ENCODE assay signal across 8 cellular contexts in the genomic region with DNA sequence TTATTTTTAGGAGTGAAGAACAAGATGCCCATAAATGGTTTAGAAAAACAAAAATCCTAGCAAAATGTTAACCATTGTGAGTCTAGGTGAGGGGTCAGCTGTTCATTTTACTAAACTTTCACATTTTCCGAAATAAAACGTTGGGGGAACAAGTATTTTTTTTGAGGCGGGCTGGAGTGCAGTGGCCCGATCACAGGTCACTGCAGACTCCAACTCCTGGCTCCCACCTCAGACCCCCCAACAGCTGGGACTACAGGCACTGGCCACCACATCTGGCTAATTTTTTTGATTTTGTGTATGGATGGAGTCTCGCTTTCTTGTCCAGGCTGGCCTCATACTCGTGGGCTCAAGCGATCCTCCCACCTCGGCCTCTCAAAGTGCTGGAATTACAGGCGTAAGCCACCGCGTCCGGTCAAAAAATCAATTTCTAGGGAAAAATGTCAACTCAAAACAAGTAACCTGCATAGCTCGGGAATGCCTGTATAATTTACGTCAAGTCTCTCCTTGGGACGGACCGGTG. TPM values are rescaled to one million over a fixed set of nuclear protein-coding genes. Genes with fewer than 3 reads are reported as not detected.
A peak's percentile ranks its signal among the peaks of the same experiment; 100 is the strongest.
DNase-seq lines count a peak whose midpoint lies in the region; ATAC-seq and TF ChIP-seq lines count a peak whose summit lies in the region.

No MANE protein-coding gene starts in this region.

- peaks cover 42% of the 10 kb centered on the region for H3K79me2 ChIP-seq in Loucy (ENCODE audit: insufficient read depth, low read length)
- H3K79me2 ChIP-seq in osteoblast (ENCODE audit: insufficient read depth, low read length), result peaks cover 29% of the 10 kb centered on the region

- no peaks in the 10 kb centered on the region for H3K9me2 ChIP-seq in Loucy (replicated peaks; ENCODE audit: low read depth, low read length)

- peak; percentile 8 for ATAC-seq in GM19324 (IDR thresholded peaks at IDR 0.05; ENCODE audit: low FRiP score, unreplicated experiment)
- no peak for ATAC-seq in effector memory CD8-positive, alpha-beta T cell (replicated peaks)

- peaks cover 6% of the 10 kb centered on the region for H3K4me1 ChIP-seq in Loucy (ENCODE audit: insufficient read depth, low read length, poor library complexity, severe bottlenecking)
- H3K4me1 ChIP-seq in osteoblast (ENCODE audit: insufficient read depth, low read length), result peaks cover 4% of the 10 kb centered on the region

- no peak overlapping the region for H2AFZ ChIP-seq in Loucy (ENCODE audit: low read length)
- H2AFZ ChIP-seq in osteoblast (ENCODE audit: low read length), result peak overlapping the region; percentile 80

- DNase-seq in effector memory CD8-positive, alpha-beta T cell, result no peak
- DNase-seq in osteoblast (ENCODE audit: insufficient read length, low spot score, missing footprints) (no peak), cortex of kidney (lab: John Stamatoyannopoulos, UW) (no peak), hippocampal formation (lab: John Stamatoyannopoulos, UW) (no peak), globus pallidus (ENCODE audit: low spot score) (no peak), medulla oblongata (ENCODE audit: extremely low spot score) (no peak)

- peaks cover 23% of the 10 kb centered on the region for H3K36me3 Mint-ChIP-seq in effector memory CD8-positive, alpha-beta T cell (ENCODE audit: insufficient read depth)

- H3K27ac ChIP-seq in osteoblast (ENCODE audit: low read depth, low read length), result peak overlapping the region; percentile 97

- no peaks in the 10 kb centered on the region for H3F3A ChIP-seq in Loucy (ENCODE audit: low read depth)

- peaks cover 15 to 20% of the 10 kb centered on the region in 2 donors for H3K4me1 Mint-ChIP-seq in effector memory CD8-positive, alpha-beta T cell (ENCODE audit: low read depth in 2 of 2)

- no peaks in the 10 kb centered on the region for H3K9me3 Mint-ChIP-seq in effector memory CD8-positive, alpha-beta T cell

- H3K27me3 Mint-ChIP-seq in effector memory CD8-positive, alpha-beta T cell, result no peaks in the 10 kb centered on the region

- H3K4me2 ChIP-seq in Loucy (ENCODE audit: low read depth, low read length, poor library complexity, severe bottlenecking) (peak overlapping the region; percentile 89), osteoblast (ENCODE audit: insufficient read depth, low read length) (peak overlapping the region; percentile 84)

- no peaks in the 10 kb centered on the region for H3K9me3 ChIP-seq in Loucy (ENCODE audit: insufficient read depth, low read depth, low read length)
- H3K9me3 ChIP-seq in osteoblast (ENCODE audit: low read depth, low read length), result no peaks in the 10 kb centered on the region

- H3K27me3 ChIP-seq in Loucy (ENCODE audit: insufficient read depth, low read length, poor library complexity, severe bottlenecking) (no peaks in the 10 kb centered on the region), osteoblast (ENCODE audit: insufficient read depth, low read length) (no peaks in the 10 kb centered on the region)

- H3K4me3 Mint-ChIP-seq in effector memory CD8-positive, alpha-beta T cell, result peak overlapping the region; percentile 94 to 95

- TF ChIP-seq CTCF in Loucy (conservative IDR thresholded peaks at IDR 0.05; ENCODE audit: low read length) (no peak), osteoblast (IDR thresholded peaks at IDR 0.05; ENCODE audit: extremely low read depth, low read depth, low read length) (no peak)

- peak overlapping the region; percentile 100 for H3K9ac ChIP-seq in Loucy (ENCODE audit: low read depth, low read length, poor library complexity, severe bottlenecking)

- peaks cover 16% of the 10 kb centered on the region for H4K20me1 ChIP-seq in Loucy (ENCODE audit: insufficient read depth, low read length, poor library complexity, severe bottlenecking)
- peaks cover 2% of the 10 kb centered on the region for H4K20me1 ChIP-seq in osteoblast (ENCODE audit: insufficient read depth, low read length)

- peak overlapping the region; percentile 98 for H3K4me3 ChIP-seq in Loucy (ENCODE audit: low read length, poor library complexity, severe bottlenecking)
- H3K4me3 ChIP-seq in osteoblast (ENCODE audit: insufficient read depth, low read length), result peak overlapping the region; percentile 79

- H3K36me3 ChIP-seq in Loucy (ENCODE audit: insufficient read depth, low read length), result no peaks in the 10 kb centered on the region; the same call in 1 of the 2 replicates
- peaks cover 3% of the 10 kb centered on the region for H3K36me3 ChIP-seq in osteoblast (ENCODE audit: insufficient read depth, low read length)

- H3K27ac Mint-ChIP-seq in effector memory CD8-positive, alpha-beta T cell, result peak overlapping the region; percentile 98 to 99

RNA-seq across cellular contexts. Expression of a gene that starts 0.7 kb away (rescaled TPM):
- total RNA-seq in osteoblast, result 25.0 and 31.1 TPM in 2 replicates
